Comparison of ENCODE assay signal across 26 cellular contexts in the genomic region with DNA sequence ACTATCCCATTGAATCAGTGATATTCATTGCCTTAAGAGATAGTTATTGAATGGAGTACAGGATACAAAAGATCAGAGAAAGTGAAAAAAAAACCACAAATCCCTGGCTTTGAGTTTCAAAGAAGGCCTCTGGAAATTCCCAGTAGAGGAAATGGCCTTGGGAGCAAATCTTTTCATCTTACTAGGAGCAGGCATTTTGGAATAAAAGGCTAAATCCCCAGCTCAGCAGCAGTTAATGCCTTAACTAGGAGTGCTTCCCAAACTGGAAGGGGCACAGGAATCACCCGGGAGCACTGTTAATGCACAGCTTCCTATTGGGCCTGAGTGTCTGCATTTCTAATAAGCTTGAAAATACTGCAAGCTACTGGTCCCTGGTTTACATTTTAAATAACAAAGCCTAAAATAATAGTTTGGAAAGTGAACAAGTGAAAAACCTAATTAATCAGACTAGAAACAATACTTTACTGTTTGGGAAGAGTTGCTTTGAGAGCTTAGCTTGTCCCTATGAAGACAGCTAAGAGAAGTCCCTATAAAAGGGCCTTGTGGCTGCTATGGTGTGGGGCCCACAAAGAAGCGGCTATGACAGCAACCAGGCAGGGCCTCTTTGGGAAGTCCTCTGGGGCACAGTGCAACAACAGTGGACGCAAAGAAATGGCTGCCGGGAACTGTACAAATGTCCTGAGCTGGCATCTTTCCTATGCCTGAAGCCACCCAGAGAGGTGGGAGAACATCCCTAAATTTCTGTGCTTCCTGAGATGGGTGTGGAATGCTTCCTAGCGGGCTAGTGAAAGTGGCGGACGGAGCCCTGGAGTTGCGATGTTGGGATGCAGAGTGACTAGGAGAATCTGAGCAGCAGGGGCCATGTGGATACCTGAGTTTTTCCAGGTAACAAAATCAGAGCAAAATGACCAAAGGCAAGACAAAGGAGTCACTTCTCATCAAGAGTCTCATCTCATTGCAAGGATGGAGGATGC.
DNase-seq lines count a peak whose midpoint lies in the region; ATAC-seq, FAIRE-seq and TF ChIP-seq lines count a peak whose summit lies in the region.
"Had no signal": no experiment of that assay in that cellular context is flagged by ENCODE, and none has a peak within 500 bp of the region (broad histone marks: within the 10 kb centered on the region; RNA-seq: fewer than 3 reads in every experiment).

No MANE protein-coding gene starts in this region.

- WGBS in HepG2 (ENCODE audit: low lambda C conversion rate): 92% methylated on average over 8 of the region's 8 CpGs
- WGBS in right lobe of liver (ENCODE audit: insufficient coverage, low coverage, low lambda C conversion rate, missing lambda C conversion rate): 92% methylated on average over 6 of the region's 8 CpGs
- WGBS in ectodermal cell, 2 experiments: 75 to 76% methylated on average over 8 of the region's 8 CpGs
- 85% methylated on average over 6 of the region's 8 CpGs for WGBS in mesenchymal stem cell

- no peak overlapping the region for H2AK5ac ChIP-seq in mesenchymal stem cell (ENCODE audit: low read length, severe bottlenecking)

- no peaks in the 10 kb centered on the region for H3K4me1 Mint-ChIP-seq in MCF 10A (ENCODE audit: insufficient read depth, unreplicated experiment)
- H3K4me1 Mint-ChIP-seq in progenitor cell of endocrine pancreas (ENCODE audit: low read depth): peaks cover 17% of the 10 kb centered on the region
- H3K4me1 Mint-ChIP-seq: CD4-positive, CD25-positive, alpha-beta regulatory T cell had no signal

- peak overlapping the region; percentile 60 for H2BK15ac ChIP-seq in mesenchymal stem cell (ENCODE audit: low read depth, poor library complexity, severe bottlenecking)

- H3K9ac ChIP-seq in HepG2 (ENCODE audit: insufficient read depth, low read depth, low read length) (no peak overlapping the region), mesenchymal stem cell (ENCODE audit: low read length) (no peak overlapping the region)
- H3K9ac ChIP-seq: GM23248, SK-N-SH had no signal

- H3K9me3 ChIP-seq in HepG2 (ENCODE audit: low read length) (no peaks in the 10 kb centered on the region), right lobe of liver (no peaks in the 10 kb centered on the region), ectodermal cell (ENCODE audit: control insufficient read depth, low read length) (no peaks in the 10 kb centered on the region), mesenchymal stem cell (ENCODE audit: control insufficient read depth, low read length) (no peaks in the 10 kb centered on the region)
- H3K9me3 ChIP-seq: MG63, SK-N-SH had no signal

- no peak overlapping the region for H4K91ac ChIP-seq in mesenchymal stem cell (ENCODE audit: low read length)

- no peaks in the 10 kb centered on the region for H3K9me3 Mint-ChIP-seq in MCF 10A (ENCODE audit: unreplicated experiment)
- H3K9me3 Mint-ChIP-seq in progenitor cell of endocrine pancreas (ENCODE audit: low read depth): peaks cover 5% of the 10 kb centered on the region

- H3K79me2 ChIP-seq in HepG2 (ENCODE audit: insufficient read depth, low read length): no peaks in the 10 kb centered on the region

- BruUV-seq in HepG2 (replicated peaks; lab: Mats Ljungman, UMichigan) (no TSS peak), MCF 10A (replicated peaks; lab: Mats Ljungman, UMichigan) (no TSS peak)

- DNase-seq in HepG2 (ENCODE audit: low spot score): no peak
- DNase-seq in right lobe of liver: no peak
- no peak for DNase-seq in mesenchymal stem cell
- DNase-seq in AG20443 (ENCODE audit: low spot score): no peak
- no peak for DNase-seq in MCF 10A (ENCODE audit: unreplicated experiment)
- DNase-seq in progenitor cell of endocrine pancreas (ENCODE audit: low spot score, unreplicated experiment): no peak
- DNase-seq: 8988T; CD4-positive, CD25-positive, alpha-beta regulatory T cell; COR-L47; DMS 273 treated with DMSO at 0.1 percent for 48 hours; GDM1; GM23248; Karpas-422; MG63; NCI-H1048; NCI-H1436; NCI-H1930; NCI-H526; PC-3; RPMI8226; SHP77 treated with DMSO at 0.1 percent for 48 hours; SK-N-SH had no signal

- H3K4me3 ChIP-seq in HepG2 (replicated peaks in 1 of 3; ENCODE audit: insufficient read depth in 1 of 3, low read depth in 2 of 3, low read length in 3 of 3) (no peak overlapping the region), right lobe of liver (no peak overlapping the region), ectodermal cell (ENCODE audit: insufficient read depth, low read depth, low read length) (no peak overlapping the region), mesenchymal stem cell (ENCODE audit: insufficient read depth in 1 of 2, low read depth in 1 of 2, low read length in 2 of 2) (no peak overlapping the region)
- H3K4me3 ChIP-seq: GM23248, MG63 had no signal

- H4K20me1 ChIP-seq in HepG2 (ENCODE audit: insufficient read depth, low read length): no peaks in the 10 kb centered on the region

- POLR2A ChIA-PET in HepG2 (lab: Yijun Ruan, JAX) (no interaction called here), MCF 10A (lab: Yijun Ruan, JAX) (no interaction called here)

- no peaks in the 10 kb centered on the region for H3K36me3 ChIP-seq in HepG2 (replicated peaks in 1 of 2; ENCODE audit: control insufficient read depth in 1 of 2, insufficient read depth in 2 of 2, low read length in 2 of 2)
- H3K36me3 ChIP-seq in right lobe of liver: no peaks in the 10 kb centered on the region
- H3K36me3 ChIP-seq in ectodermal cell (ENCODE audit: control insufficient read depth, insufficient read depth, low read length): no peaks in the 10 kb centered on the region
- H3K36me3 ChIP-seq in mesenchymal stem cell (ENCODE audit: control insufficient read depth in 1 of 2, insufficient read depth in 2 of 2, low read depth in 1 of 2, low read length in 2 of 2): no peaks in the 10 kb centered on the region
- H3K36me3 ChIP-seq: MG63 had no signal

- no peak for TF ChIP-seq POLR2A in HepG2 (IDR thresholded peaks at IDR 0.05; ENCODE audit: insufficient read depth in 1 of 2, low read depth in 2 of 2, low read length in 2 of 2)
- TF ChIP-seq POLR2A in right lobe of liver (IDR thresholded peaks at IDR 0.05): no peak

- H3K4me2 ChIP-seq in HepG2 (ENCODE audit: low read depth, low read length) (no peak overlapping the region), mesenchymal stem cell (ENCODE audit: low read length, poor library complexity, severe bottlenecking) (no peak overlapping the region)
- H3K4me2 ChIP-seq: SK-N-SH had no signal

- no peak overlapping the region for H3K14ac ChIP-seq in mesenchymal stem cell (ENCODE audit: low read length in 2 of 2)

- CTCF ChIA-PET in HepG2 (lab: Yijun Ruan, JAX; ENCODE audit: low intra/inter-chr PET ratio, low total read pairs) (no interaction called here), MCF 10A (lab: Yijun Ruan, JAX) (no interaction called here)

- no peak overlapping the region for H2BK5ac ChIP-seq in mesenchymal stem cell (ENCODE audit: low read depth, low read length, poor library complexity, severe bottlenecking)

- no peak overlapping the region for H3K23ac ChIP-seq in mesenchymal stem cell (ENCODE audit: low read length in 2 of 2)

- no peak overlapping the region for H3K4ac ChIP-seq in mesenchymal stem cell (ENCODE audit: low read depth in 1 of 2, low read length in 2 of 2)

- no peak overlapping the region for H2BK120ac ChIP-seq in mesenchymal stem cell (ENCODE audit: low read depth, low read length)

- intact Hi-C loops in HepG2 (cut with micrococcal nuclease; ENCODE audit: unreplicated experiment): loop anchor here (5.0 kb wide), 1 partner anchor 123 kb away; no protein-coding TSS in a partner anchor
- intact Hi-C loops in right lobe of liver (cut with DNase I): no loop called here
- intact Hi-C loops in MCF 10A (cut with micrococcal nuclease): no loop called here

- H3K4me1 ChIP-seq in HepG2 (ENCODE audit: insufficient read depth, low read length) (peaks cover 29% of the 10 kb centered on the region), right lobe of liver (no peaks in the 10 kb centered on the region), ectodermal cell (ENCODE audit: control insufficient read depth, insufficient read depth, low read length) (peaks cover 3% of the 10 kb centered on the region), mesenchymal stem cell (ENCODE audit: control insufficient read depth, insufficient read depth, low read depth, low read length) (no peaks in the 10 kb centered on the region)

- H3K27ac Mint-ChIP-seq in MCF 10A (ENCODE audit: low read depth, unreplicated experiment) (no peak overlapping the region), progenitor cell of endocrine pancreas (no peak overlapping the region)
- H3K27ac Mint-ChIP-seq: B cell; CD4-positive, CD25-positive, alpha-beta regulatory T cell had no signal

- no peaks in the 10 kb centered on the region for H3K36me3 Mint-ChIP-seq in MCF 10A (ENCODE audit: insufficient read depth, unreplicated experiment)
- no peaks in the 10 kb centered on the region for H3K36me3 Mint-ChIP-seq in progenitor cell of endocrine pancreas (ENCODE audit: insufficient read depth)
- H3K36me3 Mint-ChIP-seq: CD4-positive, CD25-positive, alpha-beta regulatory T cell had no signal

- TF ChIP-seq CTCF in HepG2 (CRISPR knock-in tag; IDR thresholded peaks at IDR 0.05): no peak
- no peak for TF ChIP-seq CTCF in right lobe of liver (IDR thresholded peaks at IDR 0.05)
- no peak for TF ChIP-seq CTCF in MCF 10A (IDR thresholded peaks at IDR 0.05; ENCODE audit: unreplicated experiment)
- no peak for TF ChIP-seq CTCF in progenitor cell of endocrine pancreas (IDR thresholded peaks at IDR 0.05; ENCODE audit: unreplicated experiment)

- no peak for FAIRE-seq in HepG2 (lab: Jason Lieb, UNC)

- TF ChIP-seq RAD21 in HepG2 (CRISPR knock-in tag; IDR thresholded peaks at IDR 0.05): no peak

- ATAC-seq in HepG2 (no peak), right lobe of liver (no peak), GM21619 (IDR thresholded peaks at IDR 0.05; ENCODE audit: unreplicated experiment) (no peak)
- ATAC-seq: PC-3 had no signal

- no peak overlapping the region for H3K18ac ChIP-seq in mesenchymal stem cell (ENCODE audit: low read depth in 1 of 2, low read length in 2 of 2)

- no peak overlapping the region for H3K27ac ChIP-seq in HepG2 (ENCODE audit: extremely low read length, insufficient read depth, low read length)
- no peak overlapping the region for H3K27ac ChIP-seq in right lobe of liver
- H3K27ac ChIP-seq in ectodermal cell (ENCODE audit: insufficient read depth, low read depth, low read length, poor library complexity, severe bottlenecking): peak overlapping the region; percentile 19
- no peak overlapping the region for H3K27ac ChIP-seq in mesenchymal stem cell (ENCODE audit: low read length, poor library complexity, severe bottlenecking)
- H3K27ac ChIP-seq: GM23248 had no signal

- TF ChIP-seq EP300 in HepG2 (IDR thresholded peaks at IDR 0.05; ENCODE audit: low read depth in 2 of 2, low read length in 2 of 2) (no peak), HepG2 (CRISPR knock-in tag; IDR thresholded peaks at IDR 0.05; ENCODE audit: borderline replicate concordance) (no peak)

- in situ Hi-C loops in HepG2 (cut with HindIII; ENCODE audit: extremely low pct_ligation_motif_present, low pct_unique_long_range_greater_than_20kb): no loop called here

- H3K27me3 Mint-ChIP-seq in MCF 10A (ENCODE audit: insufficient read depth, unreplicated experiment): no peaks in the 10 kb centered on the region
- no peaks in the 10 kb centered on the region for H3K27me3 Mint-ChIP-seq in progenitor cell of endocrine pancreas
- H3K27me3 Mint-ChIP-seq: B cell; CD4-positive, CD25-positive, alpha-beta regulatory T cell; IgD-negative memory B cell had no signal

- H2AFZ ChIP-seq in HepG2 (ENCODE audit: low read length): no peak overlapping the region
- H2AFZ ChIP-seq in mesenchymal stem cell (ENCODE audit: low read depth, low read length): peak overlapping the region; percentile 61
- H2AFZ ChIP-seq: GM23248 had no signal

- H3K4me3 Mint-ChIP-seq in MCF 10A (ENCODE audit: unreplicated experiment): no peak overlapping the region
- no peak overlapping the region for H3K4me3 Mint-ChIP-seq in progenitor cell of endocrine pancreas (ENCODE audit: low read depth)
- H3K4me3 Mint-ChIP-seq: B cell; CD4-positive, CD25-positive, alpha-beta regulatory T cell; IgD-negative memory B cell had no signal

- no peak overlapping the region for H2BK12ac ChIP-seq in mesenchymal stem cell (ENCODE audit: low read length in 2 of 2)

- no peaks in the 10 kb centered on the region for H3K79me1 ChIP-seq in mesenchymal stem cell (replicated peaks; ENCODE audit: low read length, poor library complexity, severe bottlenecking)

- H3K27me3 ChIP-seq in HepG2 (ENCODE audit: control insufficient read depth in 1 of 2, insufficient read depth in 2 of 2, low read length in 2 of 2) (no peaks in the 10 kb centered on the region), right lobe of liver (no peaks in the 10 kb centered on the region), ectodermal cell (ENCODE audit: control insufficient read depth, insufficient read depth, low read length, poor library complexity, severe bottlenecking) (no peaks in the 10 kb centered on the region), mesenchymal stem cell (ENCODE audit: control insufficient read depth in 1 of 2, insufficient read depth in 1 of 2, low read length in 2 of 2) (no peaks in the 10 kb centered on the region)
- H3K27me3 ChIP-seq: MG63 had no signal

- peak overlapping the region; percentile 40 for H4K8ac ChIP-seq in mesenchymal stem cell (ENCODE audit: low read length)
